16 cellular contexts compared by ENCODE assay signal in the genomic region with DNA sequence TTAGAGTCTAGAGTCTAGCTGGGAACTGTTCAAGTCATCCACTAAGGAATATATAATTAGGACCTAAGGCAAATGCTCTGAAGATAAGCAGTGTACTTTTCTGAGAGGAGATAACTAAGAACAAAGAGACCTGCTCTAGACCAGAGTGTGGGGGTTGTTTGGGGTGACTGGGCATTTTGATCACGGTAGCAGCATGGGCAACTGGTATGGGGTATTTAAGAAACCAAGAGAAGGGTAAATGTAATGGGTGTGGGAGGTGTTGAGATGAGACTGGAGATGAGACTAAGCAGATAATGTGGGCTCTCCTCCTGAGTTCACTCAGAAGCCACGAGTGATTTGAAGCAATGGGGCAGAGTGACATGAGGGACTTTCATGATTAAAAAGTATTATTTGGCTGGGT.
DNase-seq lines count a peak whose midpoint lies in the region; ATAC-seq, FAIRE-seq and TF ChIP-seq lines count a peak whose summit lies in the region.
"Had no signal": no experiment of that assay in that cellular context is flagged by ENCODE, and none has a peak within 500 bp of the region (broad histone marks: within the 10 kb centered on the region; RNA-seq: fewer than 3 reads in every experiment).

No MANE protein-coding gene starts in this region.

- intact Hi-C loops in HepG2 (cut with micrococcal nuclease; ENCODE audit: unreplicated experiment) = loop anchor here (5.0 kb wide), 1 partner anchor 1025 kb away; no protein-coding TSS in a partner anchor
- intact Hi-C loops in right lobe of liver (cut with DNase I) = no loop called here
- intact Hi-C loops in Right ventricle myocardium superior (cut with DNase I) = no loop called here

- TF ChIP-seq RAD21 in HepG2 (CRISPR knock-in tag; IDR thresholded peaks at IDR 0.05) = no peak

- no peaks in the 10 kb centered on the region for H3K36me3 Mint-ChIP-seq in activated naive CD8-positive, alpha-beta T cell treated with anti-CD3 and anti-CD28 coated beads, Interleukin-2, amount 50 U/mL, for 24 hours (ENCODE audit: low read depth)
- H3K36me3 Mint-ChIP-seq: CD4-positive, alpha-beta memory T cell had no signal

- peaks cover 18% of the 10 kb centered on the region for H3K4me1 Mint-ChIP-seq in activated naive CD8-positive, alpha-beta T cell treated with anti-CD3 and anti-CD28 coated beads, Interleukin-2, amount 50 U/mL, for 24 hours
- H3K4me1 Mint-ChIP-seq: CD4-positive, alpha-beta memory T cell had no signal

- H2AFZ ChIP-seq in HepG2 (ENCODE audit: low read length) = no peak overlapping the region
- H2AFZ ChIP-seq: GM23248 had no signal

- ATAC-seq in HepG2 = no peak
- ATAC-seq in right lobe of liver = no peak
- ATAC-seq in activated naive CD8-positive, alpha-beta T cell treated with anti-CD3 and anti-CD28 coated beads, Interleukin-2, amount 50 U/mL, for 24 hours = peak; percentile 80
- ATAC-seq in Right ventricle myocardium superior (ENCODE audit: poor library complexity) = no peak
- ATAC-seq: A549, GM12878, HCT116 had no signal

- BruUV-seq in HepG2 (replicated peaks; lab: Mats Ljungman, UMichigan) = no TSS peak

- H3K4me1 ChIP-seq in HepG2 (ENCODE audit: insufficient read depth, low read length) (no peaks in the 10 kb centered on the region), right lobe of liver (no peaks in the 10 kb centered on the region)
- H3K4me1 ChIP-seq: A549 had no signal

- no peaks in the 10 kb centered on the region for H3K27me3 Mint-ChIP-seq in activated naive CD8-positive, alpha-beta T cell treated with anti-CD3 and anti-CD28 coated beads, Interleukin-2, amount 50 U/mL, for 24 hours

- H3K9me3 ChIP-seq in HepG2 (ENCODE audit: low read length) = no peaks in the 10 kb centered on the region
- no peaks in the 10 kb centered on the region for H3K9me3 ChIP-seq in right lobe of liver
- H3K9me3 ChIP-seq: A549, BE2C had no signal

- peaks cover 4% of the 10 kb centered on the region for H3K9me3 Mint-ChIP-seq in activated naive CD8-positive, alpha-beta T cell treated with anti-CD3 and anti-CD28 coated beads, Interleukin-2, amount 50 U/mL, for 24 hours

- H3K27me3 ChIP-seq in HepG2 (ENCODE audit: control insufficient read depth in 1 of 2, insufficient read depth in 2 of 2, low read length in 2 of 2) (no peaks in the 10 kb centered on the region; a peak in 1 of 5 replicates), right lobe of liver (no peaks in the 10 kb centered on the region)
- H3K27me3 ChIP-seq: BE2C had no signal

- no peak for TF ChIP-seq EP300 in HepG2 (IDR thresholded peaks at IDR 0.05; ENCODE audit: low read depth in 2 of 2, low read length in 2 of 2)
- TF ChIP-seq EP300 in HepG2 (CRISPR knock-in tag; IDR thresholded peaks at IDR 0.05; ENCODE audit: borderline replicate concordance) = no peak

- H3K36me3 ChIP-seq in HepG2 (replicated peaks in 1 of 2; ENCODE audit: control insufficient read depth in 1 of 2, insufficient read depth in 2 of 2, low read length in 2 of 2) (no peaks in the 10 kb centered on the region), right lobe of liver (no peaks in the 10 kb centered on the region)
- H3K36me3 ChIP-seq: BE2C had no signal

- POLR2A ChIA-PET in HepG2 (lab: Yijun Ruan, JAX) = no interaction called here

- H3K9ac ChIP-seq in HepG2 (ENCODE audit: insufficient read depth, low read depth, low read length) = no peak overlapping the region
- H3K9ac ChIP-seq: GM23248 had no signal

- TF ChIP-seq POLR2A in HepG2 (IDR thresholded peaks at IDR 0.05; ENCODE audit: insufficient read depth in 1 of 2, low read depth in 2 of 2, low read length in 2 of 2) (no peak), right lobe of liver (IDR thresholded peaks at IDR 0.05) (no peak)

- TF ChIP-seq CTCF in HepG2 (CRISPR knock-in tag; IDR thresholded peaks at IDR 0.05) (no peak), right lobe of liver (IDR thresholded peaks at IDR 0.05) (no peak)

- H3K4me2 ChIP-seq in HepG2 (ENCODE audit: low read depth, low read length) = no peak overlapping the region
- H3K4me2 ChIP-seq: A549 had no signal

- in situ Hi-C loops in HepG2 (cut with HindIII; ENCODE audit: extremely low pct_ligation_motif_present, low pct_unique_long_range_greater_than_20kb) = no loop called here

- no peak for FAIRE-seq in HepG2 (lab: Jason Lieb, UNC)
- FAIRE-seq: A549, GM12878, GM18507, H54 had no signal

- H3K4me3 ChIP-seq in HepG2 (replicated peaks in 1 of 3; ENCODE audit: insufficient read depth in 1 of 3, low read depth in 2 of 3, low read length in 3 of 3) = no peak overlapping the region
- H3K4me3 ChIP-seq in right lobe of liver = no peak overlapping the region
- H3K4me3 ChIP-seq: A549, GM12878, GM23248 had no signal

- CTCF ChIA-PET in HepG2 (lab: Yijun Ruan, JAX; ENCODE audit: low intra/inter-chr PET ratio, low total read pairs) = no interaction called here

- H3K79me2 ChIP-seq in HepG2 (ENCODE audit: insufficient read depth, low read length) = no peaks in the 10 kb centered on the region

- H3K27ac ChIP-seq in HepG2 (ENCODE audit: extremely low read length, insufficient read depth, low read length) (no peak overlapping the region), right lobe of liver (no peak overlapping the region)
- H3K27ac ChIP-seq: A549, C4-2B, GM23248 had no signal

- WGBS in HepG2 (ENCODE audit: low lambda C conversion rate) = 2% methylated on average over 2 of the region's 2 CpGs
- WGBS in right lobe of liver (ENCODE audit: insufficient coverage, low coverage, low lambda C conversion rate, missing lambda C conversion rate) = 17% methylated on average over 2 of the region's 2 CpGs

- no peaks in the 10 kb centered on the region for H4K20me1 ChIP-seq in HepG2 (ENCODE audit: insufficient read depth, low read length)

- no peak overlapping the region for H3K4me3 Mint-ChIP-seq in activated naive CD8-positive, alpha-beta T cell treated with anti-CD3 and anti-CD28 coated beads, Interleukin-2, amount 50 U/mL, for 24 hours

- DNase-seq in HepG2 (ENCODE audit: low spot score) (no peak), right lobe of liver (no peak), islet precursor cell (peak; percentile 55), Right ventricle myocardium superior (no peak), RPMI8226 (no peak)
- no peak for DNase-seq in activated naive CD8-positive, alpha-beta T cell treated with anti-CD3 and anti-CD28 coated beads, Interleukin-2, amount 50 U/mL, for 24 hours
- DNase-seq: BE2C; CD4-positive, alpha-beta memory T cell; DMS79; GM23248 had no signal

- H3K27ac Mint-ChIP-seq in activated naive CD8-positive, alpha-beta T cell treated with anti-CD3 and anti-CD28 coated beads, Interleukin-2, amount 50 U/mL, for 24 hours = no peak overlapping the region
- H3K27ac Mint-ChIP-seq: CD4-positive, alpha-beta memory T cell had no signal

TF ChIP-seq in HepG2, 621 proteins besides CTCF, POLR2A, EP300 and RAD21 (continues in another document):
- TF ChIP-seq, protein P1, sequence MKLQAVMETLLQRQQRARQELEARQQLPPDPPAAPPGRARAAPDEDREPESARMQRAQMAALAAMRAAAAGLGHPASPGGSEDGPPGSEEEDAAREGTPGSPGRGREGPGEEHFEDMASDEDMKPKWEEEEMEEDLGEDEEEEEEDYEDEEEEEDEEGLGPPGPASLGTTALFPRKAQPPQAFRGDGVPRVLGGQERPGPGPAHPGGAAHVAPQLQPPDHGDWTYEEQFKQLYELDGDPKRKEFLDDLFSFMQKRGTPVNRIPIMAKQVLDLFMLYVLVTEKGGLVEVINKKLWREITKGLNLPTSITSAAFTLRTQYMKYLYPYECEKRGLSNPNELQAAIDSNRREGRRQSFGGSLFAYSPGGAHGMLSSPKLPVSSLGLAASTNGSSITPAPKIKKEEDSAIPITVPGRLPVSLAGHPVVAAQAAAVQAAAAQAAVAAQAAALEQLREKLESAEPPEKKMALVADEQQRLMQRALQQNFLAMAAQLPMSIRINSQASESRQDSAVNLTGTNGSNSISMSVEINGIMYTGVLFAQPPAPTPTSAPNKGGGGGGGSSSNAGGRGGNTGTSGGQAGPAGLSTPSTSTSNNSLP (IDR thresholded peaks at IDR 0.05; ENCODE audit: low read depth, low read length) = no peak
- no peak for TF ChIP-seq RFX3 (CRISPR knock-in tag; IDR thresholded peaks at IDR 0.05)
- no peak for TF ChIP-seq SALL1 (CRISPR knock-in tag; IDR thresholded peaks at IDR 0.05)
- TF ChIP-seq, protein P2, sequence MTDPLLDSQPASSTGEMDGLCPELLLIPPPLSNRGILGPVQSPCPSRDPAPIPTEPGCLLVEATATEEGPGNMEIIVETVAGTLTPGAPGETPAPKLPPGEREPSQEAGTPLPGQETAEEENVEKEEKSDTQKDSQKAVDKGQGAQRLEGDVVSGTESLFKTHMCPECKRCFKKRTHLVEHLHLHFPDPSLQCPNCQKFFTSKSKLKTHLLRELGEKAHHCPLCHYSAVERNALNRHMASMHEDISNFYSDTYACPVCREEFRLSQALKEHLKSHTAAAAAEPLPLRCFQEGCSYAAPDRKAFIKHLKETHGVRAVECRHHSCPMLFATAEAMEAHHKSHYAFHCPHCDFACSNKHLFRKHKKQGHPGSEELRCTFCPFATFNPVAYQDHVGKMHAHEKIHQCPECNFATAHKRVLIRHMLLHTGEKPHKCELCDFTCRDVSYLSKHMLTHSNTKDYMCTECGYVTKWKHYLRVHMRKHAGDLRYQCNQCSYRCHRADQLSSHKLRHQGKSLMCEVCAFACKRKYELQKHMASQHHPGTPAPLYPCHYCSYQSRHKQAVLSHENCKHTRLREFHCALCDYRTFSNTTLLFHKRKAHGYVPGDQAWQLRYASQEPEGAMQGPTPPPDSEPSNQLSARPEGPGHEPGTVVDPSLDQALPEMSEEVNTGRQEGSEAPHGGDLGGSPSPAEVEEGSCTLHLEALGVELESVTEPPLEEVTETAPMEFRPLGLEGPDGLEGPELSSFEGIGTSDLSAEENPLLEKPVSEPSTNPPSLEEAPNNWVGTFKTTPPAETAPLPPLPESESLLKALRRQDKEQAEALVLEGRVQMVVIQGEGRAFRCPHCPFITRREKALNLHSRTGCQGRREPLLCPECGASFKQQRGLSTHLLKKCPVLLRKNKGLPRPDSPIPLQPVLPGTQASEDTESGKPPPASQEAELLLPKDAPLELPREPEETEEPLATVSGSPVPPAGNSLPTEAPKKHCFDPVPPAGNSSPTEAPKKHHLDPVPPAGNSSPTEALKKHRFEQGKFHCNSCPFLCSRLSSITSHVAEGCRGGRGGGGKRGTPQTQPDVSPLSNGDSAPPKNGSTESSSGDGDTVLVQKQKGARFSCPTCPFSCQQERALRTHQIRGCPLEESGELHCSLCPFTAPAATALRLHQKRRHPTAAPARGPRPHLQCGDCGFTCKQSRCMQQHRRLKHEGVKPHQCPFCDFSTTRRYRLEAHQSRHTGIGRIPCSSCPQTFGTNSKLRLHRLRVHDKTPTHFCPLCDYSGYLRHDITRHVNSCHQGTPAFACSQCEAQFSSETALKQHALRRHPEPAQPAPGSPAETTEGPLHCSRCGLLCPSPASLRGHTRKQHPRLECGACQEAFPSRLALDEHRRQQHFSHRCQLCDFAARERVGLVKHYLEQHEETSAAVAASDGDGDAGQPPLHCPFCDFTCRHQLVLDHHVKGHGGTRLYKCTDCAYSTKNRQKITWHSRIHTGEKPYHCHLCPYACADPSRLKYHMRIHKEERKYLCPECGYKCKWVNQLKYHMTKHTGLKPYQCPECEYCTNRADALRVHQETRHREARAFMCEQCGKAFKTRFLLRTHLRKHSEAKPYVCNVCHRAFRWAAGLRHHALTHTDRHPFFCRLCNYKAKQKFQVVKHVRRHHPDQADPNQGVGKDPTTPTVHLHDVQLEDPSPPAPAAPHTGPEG (CRISPR knock-in tag; IDR thresholded peaks at IDR 0.05) = no peak
